Comparison of ENCODE assay signal across 2 cellular contexts in the genomic region with DNA sequence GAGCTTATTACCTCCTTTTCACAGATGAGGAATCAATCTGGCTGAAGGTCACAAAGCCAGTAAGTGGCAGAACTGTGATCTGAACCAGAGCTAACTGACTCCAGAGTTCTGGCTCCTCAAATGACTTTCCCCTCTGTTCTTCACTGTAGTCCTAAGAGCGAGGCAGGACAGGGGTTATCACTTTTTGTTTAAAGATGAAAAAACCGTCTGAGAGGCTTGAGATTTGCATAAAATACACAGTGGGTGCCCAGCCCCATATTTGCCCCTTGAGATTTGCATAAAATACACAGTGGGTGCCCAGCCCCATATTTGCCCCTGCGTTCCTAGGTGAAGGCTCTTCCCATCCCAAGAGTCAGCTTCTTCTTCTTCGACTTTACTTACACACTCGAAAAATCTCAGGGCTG.
TF ChIP-seq lines count a peak whose summit lies in the region.

No MANE protein-coding gene starts in this region.

TF ChIP-seq in GM12878, 131 proteins besides CTCF, POLR2A, EP300 and RAD21:
- no peak for TF ChIP-seq TARDBP (IDR thresholded peaks at IDR 0.05; ENCODE audit: borderline replicate concordance)
- peak; percentile 95 for TF ChIP-seq POU2F2 (IDR thresholded peaks at IDR 0.05; ENCODE audit: borderline replicate concordance, low read depth, low read length)
- TF ChIP-seq PAX5 (IDR thresholded peaks at IDR 0.05; ENCODE audit: borderline replicate concordance, low read depth, low read length) = no peak; the same call in 1 of the 2 replicates
- TF ChIP-seq SRF (IDR thresholded peaks at IDR 0.05; ENCODE audit: low read depth in 2 of 2, low read length in 2 of 2) = 0 out of 4 replicates have a peak, but pooled peaks of 1 of the 2 experiments have one; percentile 45
- no peak for TF ChIP-seq DPF2 (IDR thresholded peaks at IDR 0.05)
- no peak for TF ChIP-seq RAD51 (IDR thresholded peaks at IDR 0.05)
- 0 out of 2 replicates have a peak, but pooled peaks have one; percentile 7 for TF ChIP-seq NFIC (IDR thresholded peaks at IDR 0.05; ENCODE audit: low read depth, low read length)
- TF ChIP-seq, protein P1, sequence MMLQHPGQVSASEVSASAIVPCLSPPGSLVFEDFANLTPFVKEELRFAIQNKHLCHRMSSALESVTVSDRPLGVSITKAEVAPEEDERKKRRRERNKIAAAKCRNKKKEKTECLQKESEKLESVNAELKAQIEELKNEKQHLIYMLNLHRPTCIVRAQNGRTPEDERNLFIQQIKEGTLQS (IDR thresholded peaks at IDR 0.05; ENCODE audit: borderline replicate concordance, extremely low read depth, low read depth, low read length) = no peak
- 0 out of 2 replicates have a peak, but pooled peaks have one; percentile 9 for TF ChIP-seq YY1 (IDR thresholded peaks at IDR 0.05; ENCODE audit: low read depth, low read length)

TF ChIP-seq in HepG2, 621 proteins besides CTCF, POLR2A, EP300 and RAD21:
- TF ChIP-seq ZFY (CRISPR knock-in tag; IDR thresholded peaks at IDR 0.05) = no peak
- no peak for TF ChIP-seq ZNF446 (CRISPR knock-in tag; IDR thresholded peaks at IDR 0.05)
- no peak for TF ChIP-seq ZNF230 (CRISPR knock-in tag; IDR thresholded peaks at IDR 0.05)
- no peak for TF ChIP-seq SMAD1 (CRISPR knock-in tag; IDR thresholded peaks at IDR 0.05; ENCODE audit: borderline replicate concordance, low read depth)
- TF ChIP-seq ZNF34 (CRISPR knock-in tag; IDR thresholded peaks at IDR 0.05; ENCODE audit: borderline replicate concordance) = no peak
- TF ChIP-seq, protein P2, sequence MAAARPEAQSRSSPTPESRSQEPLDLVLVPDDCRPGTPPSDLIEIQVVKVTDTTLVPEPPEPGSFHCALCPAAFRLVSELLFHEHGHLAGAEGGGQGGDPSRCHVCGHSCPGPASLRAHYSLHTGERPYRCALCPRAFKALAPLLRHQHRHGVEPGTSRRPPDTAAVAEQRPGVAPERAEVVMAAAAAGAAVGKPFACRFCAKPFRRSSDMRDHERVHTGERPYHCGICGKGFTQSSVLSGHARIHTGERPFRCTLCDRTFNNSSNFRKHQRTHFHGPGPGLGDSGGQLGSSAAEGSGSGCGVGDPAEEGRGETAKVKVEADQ (CRISPR knock-in tag; IDR thresholded peaks at IDR 0.05; ENCODE audit: borderline replicate concordance) = peak; percentile 26; the same call in 1 of the 2 replicates
- no peak for TF ChIP-seq MYNN (CRISPR knock-in tag; IDR thresholded peaks at IDR 0.05; ENCODE audit: low read depth)
- TF ChIP-seq, protein P3, sequence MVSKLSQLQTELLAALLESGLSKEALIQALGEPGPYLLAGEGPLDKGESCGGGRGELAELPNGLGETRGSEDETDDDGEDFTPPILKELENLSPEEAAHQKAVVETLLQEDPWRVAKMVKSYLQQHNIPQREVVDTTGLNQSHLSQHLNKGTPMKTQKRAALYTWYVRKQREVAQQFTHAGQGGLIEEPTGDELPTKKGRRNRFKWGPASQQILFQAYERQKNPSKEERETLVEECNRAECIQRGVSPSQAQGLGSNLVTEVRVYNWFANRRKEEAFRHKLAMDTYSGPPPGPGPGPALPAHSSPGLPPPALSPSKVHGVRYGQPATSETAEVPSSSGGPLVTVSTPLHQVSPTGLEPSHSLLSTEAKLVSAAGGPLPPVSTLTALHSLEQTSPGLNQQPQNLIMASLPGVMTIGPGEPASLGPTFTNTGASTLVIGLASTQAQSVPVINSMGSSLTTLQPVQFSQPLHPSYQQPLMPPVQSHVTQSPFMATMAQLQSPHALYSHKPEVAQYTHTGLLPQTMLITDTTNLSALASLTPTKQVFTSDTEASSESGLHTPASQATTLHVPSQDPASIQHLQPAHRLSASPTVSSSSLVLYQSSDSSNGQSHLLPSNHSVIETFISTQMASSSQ (IDR thresholded peaks at IDR 0.05; ENCODE audit: low read depth) = no peak
- TF ChIP-seq, protein P3 (CRISPR knock-in tag; IDR thresholded peaks at IDR 0.05; ENCODE audit: borderline replicate concordance) = no peak
- no peak for TF ChIP-seq ZNF264 (CRISPR knock-in tag; IDR thresholded peaks at IDR 0.05)
- 0 out of 2 replicates have a peak, but pooled peaks have one; percentile 5 for TF ChIP-seq ZNF703 (CRISPR knock-in tag; IDR thresholded peaks at IDR 0.05; ENCODE audit: borderline replicate concordance)
- no peak for TF ChIP-seq EED (CRISPR knock-in tag; IDR thresholded peaks at IDR 0.05)
- TF ChIP-seq MTA1 (CRISPR knock-in tag; IDR thresholded peaks at IDR 0.05; ENCODE audit: borderline replicate concordance) = no peak
